ENCODE assay signal across 7 cellular contexts in genomic region chr11:66868726-66869291, GRCh38. TPM values are rescaled to one million over a fixed set of nuclear protein-coding genes. Genes with fewer than 3 reads are reported as not detected.
DNase-seq lines count a peak whose midpoint lies in the region; ATAC-seq and TF ChIP-seq lines count a peak whose summit lies in the region.

No MANE protein-coding gene starts in this region.

- peaks cover 5% of the 10 kb centered on the region in 2 donors for H3K4me1 Mint-ChIP-seq in natural killer cell

- intact Hi-C loops in natural killer cell (cut with micrococcal nuclease): no loop called here

- H3K27me3 Mint-ChIP-seq in natural killer cell (ENCODE audit: low read depth in 2 of 2): no peaks in the 10 kb centered on the region

- no peak overlapping the region for H3K4me3 Mint-ChIP-seq in natural killer cell

- no peaks in the 10 kb centered on the region for H3K36me3 Mint-ChIP-seq in natural killer cell

- H3K27ac Mint-ChIP-seq in natural killer cell: no peak overlapping the region

- H3K9me3 Mint-ChIP-seq in natural killer cell: no peaks in the 10 kb centered on the region

- DNase-seq in T follicular helper cell (ENCODE audit: low read depth): peak; percentile 68
- peak; percentile 40 for DNase-seq in astrocyte of the hippocampus (ENCODE audit: low read depth, low spot score)
- DNase-seq in natural killer cell: peak; percentile 47
- no peak for DNase-seq in NCI-H774 (lab: John Stamatoyannopoulos, UW)
- DNase-seq in ureter (ENCODE audit: low spot score): no peak

- ATAC-seq in GM19035 (IDR thresholded peaks at IDR 0.05; ENCODE audit: unreplicated experiment): peak; percentile 81
- ATAC-seq in HG03135 (IDR thresholded peaks at IDR 0.05; ENCODE audit: unreplicated experiment): peak; percentile 75
- ATAC-seq in natural killer cell: peak; percentile 79 to 99 (median 98)

- TF ChIP-seq CTCF in natural killer cell (IDR thresholded peaks at IDR 0.05): peak; percentile 32

RNA-seq across cellular contexts. Expression of gene LRFN4, which starts 11.9 kb away (rescaled TPM):
- total RNA-seq in natural killer cell: 1 to 10 TPM; 1.2 to 3.4 (median 2.0) TPM
- 18.3 TPM for total RNA-seq in ureter

RNA-seq across cellular contexts. Expression of gene RCE1, which starts 25.6 kb away (rescaled TPM):
- total RNA-seq in natural killer cell: 10 to 100 TPM; 41.3 to 47.0 (median 41.7) TPM
- total RNA-seq in ureter: 17.6 TPM

Comparison
In these comparisons a context has a peak if more than half of its experiments do, and no peak if none do; other contexts are left out.
1. DNase-seq: peak in T follicular helper cell (single experiment), astrocyte of the hippocampus (single experiment) and natural killer cell (single experiment); none in NCI-H774 (single experiment) and ureter (single experiment).
2. Peak in every context shown above with its lines, with median percentiles within 50 percentile points of each other: ATAC-seq.